ENCODE assay signal across 1 cellular context in genomic region chr4:139630991-139631390, GRCh38.
TF ChIP-seq lines count a peak whose summit lies in the region.

No MANE protein-coding gene starts in this region.

TF ChIP-seq in HepG2, 621 proteins besides CTCF, POLR2A, EP300 and RAD21 (continued from another document):
- TF ChIP-seq RXRA (CRISPR knock-in tag; IDR thresholded peaks at IDR 0.05), result peak; percentile 30; the same call in 1 of the 2 replicates
- no peak for TF ChIP-seq SP5 (CRISPR knock-in tag; IDR thresholded peaks at IDR 0.05; ENCODE audit: borderline replicate concordance, low read depth)
- peak; percentile 88 for TF ChIP-seq PPARG (CRISPR knock-in tag; conservative IDR thresholded peaks at IDR 0.05)
- no peak for TF ChIP-seq ZNF343 (CRISPR knock-in tag; IDR thresholded peaks at IDR 0.05)
- TF ChIP-seq MED8 (CRISPR knock-in tag; IDR thresholded peaks at IDR 0.05; ENCODE audit: insufficient replicate concordance), result no peak
- no peak for TF ChIP-seq IRF2 (CRISPR knock-in tag; IDR thresholded peaks at IDR 0.05)
- no peak for TF ChIP-seq CBX2 (IDR thresholded peaks at IDR 0.05; ENCODE audit: low read depth, low read length)
- TF ChIP-seq CBX2 (CRISPR knock-in tag; IDR thresholded peaks at IDR 0.05; ENCODE audit: low read depth), result no peak
- TF ChIP-seq ZNF746 (CRISPR knock-in tag; IDR thresholded peaks at IDR 0.05), result no peak
- TF ChIP-seq RFX3 (CRISPR knock-in tag; IDR thresholded peaks at IDR 0.05), result no peak
- no peak for TF ChIP-seq RARA (CRISPR knock-in tag; IDR thresholded peaks at IDR 0.05)
- peak; percentile 42; the same call in 1 of the 2 replicates for TF ChIP-seq PAXIP1 (CRISPR knock-in tag; conservative IDR thresholded peaks at IDR 0.05)
- TF ChIP-seq RBM39 (IDR thresholded peaks at IDR 0.05; ENCODE audit: low read depth, low read length, poor library complexity, severe bottlenecking), result no peak
- peak; percentile 77 for TF ChIP-seq NR2F6 (IDR thresholded peaks at IDR 0.05)
- peak; percentile 56; the same call in 1 of the 2 replicates for TF ChIP-seq NR2F6 (CRISPR knock-in tag; IDR thresholded peaks at IDR 0.05)
- TF ChIP-seq HNF4A (CRISPR knock-in tag; IDR thresholded peaks at IDR 0.05), result peak; percentile 42; the same call in 1 of the 2 replicates
- no peak for TF ChIP-seq HNRNPL (IDR thresholded peaks at IDR 0.05; ENCODE audit: low read depth, low read length)
- no peak for TF ChIP-seq U2AF2 (IDR thresholded peaks at IDR 0.05; ENCODE audit: low read depth, low read length)
- TF ChIP-seq ARNT (IDR thresholded peaks at IDR 0.05), result no peak
- no peak for TF ChIP-seq SYNCRIP (IDR thresholded peaks at IDR 0.05; ENCODE audit: insufficient read depth, low read depth, low read length)
- no peak for TF ChIP-seq E2F5 (CRISPR knock-in tag; conservative IDR thresholded peaks at IDR 0.05)
- no peak for TF ChIP-seq RFXANK (CRISPR knock-in tag; IDR thresholded peaks at IDR 0.05)
- no peak for TF ChIP-seq ZNF101 (CRISPR knock-in tag; IDR thresholded peaks at IDR 0.05; ENCODE audit: borderline replicate concordance, low read depth)
- no peak for TF ChIP-seq MAF1 (CRISPR knock-in tag; IDR thresholded peaks at IDR 0.05; ENCODE audit: borderline replicate concordance)
- TF ChIP-seq NONO (IDR thresholded peaks at IDR 0.05), result no peak
- TF ChIP-seq NONO (CRISPR knock-in tag; conservative IDR thresholded peaks at IDR 0.05), result no peak
- no peak for TF ChIP-seq ZNF20 (CRISPR knock-in tag; IDR thresholded peaks at IDR 0.05)
- TF ChIP-seq SMC3 (IDR thresholded peaks at IDR 0.05; ENCODE audit: low read length), result no peak
- no peak for TF ChIP-seq ZFP36 (IDR thresholded peaks at IDR 0.05; ENCODE audit: borderline replicate concordance, low read depth, low read length, partially characterized antibody)
- no peak for TF ChIP-seq ZNF598 (CRISPR knock-in tag; IDR thresholded peaks at IDR 0.05; ENCODE audit: borderline replicate concordance)
- TF ChIP-seq ZNF432 (CRISPR knock-in tag; IDR thresholded peaks at IDR 0.05; ENCODE audit: borderline replicate concordance), result no peak
- no peak for TF ChIP-seq DRAP1 (CRISPR knock-in tag; IDR thresholded peaks at IDR 0.05)
- no peak for TF ChIP-seq ZFP36L2 (CRISPR knock-in tag; IDR thresholded peaks at IDR 0.05)
- peak; percentile 80 for TF ChIP-seq RXRB (CRISPR knock-in tag; IDR thresholded peaks at IDR 0.05; ENCODE audit: borderline replicate concordance)
- TF ChIP-seq ZNF614 (CRISPR knock-in tag; IDR thresholded peaks at IDR 0.05; ENCODE audit: borderline replicate concordance), result no peak
- no peak for TF ChIP-seq ZNF354B (CRISPR knock-in tag; IDR thresholded peaks at IDR 0.05)
- no peak for TF ChIP-seq ZBTB2 (CRISPR knock-in tag; IDR thresholded peaks at IDR 0.05; ENCODE audit: low read depth)
- no peak for TF ChIP-seq RBM22 (optimal IDR thresholded peaks at IDR 0.05; ENCODE audit: low read length)
- no peak for TF ChIP-seq FUBP1 (CRISPR knock-in tag; IDR thresholded peaks at IDR 0.05; ENCODE audit: borderline replicate concordance)
- TF ChIP-seq ZNF225 (CRISPR knock-in tag; IDR thresholded peaks at IDR 0.05), result no peak
- TF ChIP-seq ZNF383 (CRISPR knock-in tag; IDR thresholded peaks at IDR 0.05; ENCODE audit: borderline replicate concordance), result no peak
- TF ChIP-seq SOX13 (IDR thresholded peaks at IDR 0.05), result no peak
- TF ChIP-seq SOX13 (CRISPR knock-in tag; conservative IDR thresholded peaks at IDR 0.05 in 1 of 2, IDR thresholded peaks at IDR 0.05 in 1 of 2), result peak in 1 of 2 experiments; percentile 71; a peak in 2 of 4 replicates
- no peak for TF ChIP-seq CSRNP2 (CRISPR knock-in tag; conservative IDR thresholded peaks at IDR 0.05; ENCODE audit: low read depth)
- no peak for TF ChIP-seq NR1H2 (CRISPR knock-in tag; IDR thresholded peaks at IDR 0.05; ENCODE audit: borderline replicate concordance, low read depth)
- no peak for TF ChIP-seq SMAD3 (CRISPR knock-in tag; IDR thresholded peaks at IDR 0.05)
- peak; percentile 35; the same call in 1 of the 2 replicates for TF ChIP-seq SALL1 (CRISPR knock-in tag; IDR thresholded peaks at IDR 0.05)
- TF ChIP-seq ZNF30 (CRISPR knock-in tag; IDR thresholded peaks at IDR 0.05), result no peak
- TF ChIP-seq ATF4 (CRISPR knock-in tag; IDR thresholded peaks at IDR 0.05), result no peak
- no peak for TF ChIP-seq ZEB1 (IDR thresholded peaks at IDR 0.05; ENCODE audit: insufficient replicate concordance, low read depth)
